In the genomic region with DNA sequence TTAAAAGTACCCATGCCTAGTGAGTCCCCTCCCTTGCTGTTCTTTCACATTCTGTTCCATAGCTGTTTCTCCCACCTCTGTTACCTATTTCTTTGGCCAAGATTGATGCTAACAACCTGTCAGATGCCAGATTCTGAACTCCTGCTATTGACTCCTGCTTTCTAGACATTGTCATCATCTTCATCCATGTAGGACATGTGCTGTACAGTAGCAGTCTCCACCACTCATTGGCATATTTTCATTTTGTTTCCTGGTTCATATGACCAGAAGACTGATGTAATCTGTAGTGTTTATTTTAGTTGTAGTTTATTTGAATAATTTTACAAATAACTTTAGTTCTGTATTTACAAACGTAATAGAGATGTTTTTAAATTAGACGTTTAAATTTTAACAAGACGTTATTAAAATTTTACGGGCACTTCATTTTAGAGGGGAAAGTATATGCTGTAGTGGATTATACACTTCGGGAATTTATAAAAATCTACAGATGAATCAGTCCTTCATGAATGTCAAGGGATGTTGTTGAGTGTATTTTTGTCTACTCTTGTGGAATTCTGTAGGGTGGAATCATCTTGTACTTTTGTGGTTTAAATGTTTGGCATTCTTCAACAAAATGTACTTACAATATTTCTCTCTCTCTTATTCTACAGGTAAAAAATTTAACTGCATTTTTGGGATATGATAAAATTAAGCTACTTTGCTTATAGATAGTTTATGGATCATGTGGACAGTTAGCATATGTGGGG, we compare ENCODE assay signal across 22 cellular contexts.
"Had no signal": no experiment of that assay in that cellular context is flagged by ENCODE, and none has a peak within 500 bp of the region (broad histone marks: within the 10 kb centered on the region; RNA-seq: fewer than 3 reads in every experiment).

No MANE protein-coding gene starts in this region.

- ATAC-seq: activated CD8-positive, alpha-beta T cell treated with anti-CD3 and anti-CD28 coated beads, Interleukin-2, amount 10 ng/mL, durations not matched to agents 7 days and 5 days; foreskin keratinocyte; left ventricle myocardium superior; natural killer cell; stimulated activated effector memory CD8-positive, alpha-beta T cell treated with anti-CD3 and anti-CD28 coated beads, Interleukin-12 subunit alpha, Interleukin-12 subunit beta, amount 100 ng/mL, for 72 hours had no signal

- H3K36me3 ChIP-seq: prostate gland had no signal

- H3K4me3 Mint-ChIP-seq: activated CD8-positive, alpha-beta T cell treated with anti-CD3 and anti-CD28 coated beads, Interleukin-2, amount 10 ng/mL, durations not matched to agents 7 days and 5 days; activated T-helper 1 cell treated with anti-CD3 and anti-CD28 coated beads, Interleukin-12 subunit alpha, Interleukin-12 subunit beta, Interleukin-2, Interleukin-4 antibody, amounts not matched to agents 30 ng/mL and 10 ng/mL and 1 ng/mL, durations not matched to agents 14 hours and 24 hours and 36 hours; dendritic cell treated with granulocyte-macrophage colony-stimulating factor and Interleukin-4, amounts not matched to agents 40 ng/mL and 50 ng/mL, for 4 days; mesothelial cell of epicardium; natural killer cell; stimulated activated effector memory CD8-positive, alpha-beta T cell treated with anti-CD3 and anti-CD28 coated beads, Interleukin-12 subunit alpha, Interleukin-12 subunit beta, amount 100 ng/mL, for 72 hours had no signal

- H3K27ac ChIP-seq: ascending aorta, foreskin keratinocyte, prostate gland, transverse colon, WERI-Rb-1 had no signal

- H3K9me3 ChIP-seq: ascending aorta, prostate gland, transverse colon had no signal

- DNase-seq: activated CD4-positive, alpha-beta T cell treated with anti-CD3 and anti-CD28 coated beads for 1 hour; activated CD4-positive, alpha-beta T cell treated with anti-CD3 and anti-CD28 coated beads, Interleukin-2, amount 50 U/mL, for 1 hour; activated CD8-positive, alpha-beta T cell treated with anti-CD3 and anti-CD28 coated beads, Interleukin-2, amount 10 ng/mL, durations not matched to agents 7 days and 5 days; activated gamma-delta T cell; activated naive CD4-positive, alpha-beta T cell treated with anti-CD3 and anti-CD28 coated beads, Interleukin-2, amount 50 U/mL, for 16 hours; cerebellar nuclear complex; effector CD4-positive, alpha-beta T cell; erythroblast; left ventricle myocardium superior; mammary epithelial cell; natural killer cell; stimulated activated CD4-positive, alpha-beta T cell treated with anti-CD3 and anti-CD28 coated beads, Interleukin-2, amount 100 ng/mL, for 24 hours; T-helper 1 cell; transverse colon; WERI-Rb-1 had no signal

- H3K9me3 Mint-ChIP-seq: activated T-helper 1 cell treated with anti-CD3 and anti-CD28 coated beads, Interleukin-12 subunit alpha, Interleukin-12 subunit beta, Interleukin-2, Interleukin-4 antibody, amounts not matched to agents 30 ng/mL and 10 ng/mL and 1 ng/mL, durations not matched to agents 14 hours and 24 hours and 36 hours; dendritic cell treated with granulocyte-macrophage colony-stimulating factor and Interleukin-4, amounts not matched to agents 40 ng/mL and 50 ng/mL, for 4 days; natural killer cell; stimulated activated effector memory CD8-positive, alpha-beta T cell treated with anti-CD3 and anti-CD28 coated beads, Interleukin-12 subunit alpha, Interleukin-12 subunit beta, amount 100 ng/mL, for 72 hours had no signal

- H3K27me3 ChIP-seq: ascending aorta, foreskin keratinocyte, transverse colon had no signal

- H3K4me1 Mint-ChIP-seq: mesothelial cell of epicardium; natural killer cell; stimulated activated effector memory CD8-positive, alpha-beta T cell treated with anti-CD3 and anti-CD28 coated beads, Interleukin-12 subunit alpha, Interleukin-12 subunit beta, amount 100 ng/mL, for 72 hours had no signal

- H3K27ac Mint-ChIP-seq: activated CD8-positive, alpha-beta T cell treated with anti-CD3 and anti-CD28 coated beads, Interleukin-2, amount 10 ng/mL, durations not matched to agents 7 days and 5 days; activated T-helper 1 cell treated with anti-CD3 and anti-CD28 coated beads, Interleukin-12 subunit alpha, Interleukin-12 subunit beta, Interleukin-2, Interleukin-4 antibody, amounts not matched to agents 30 ng/mL and 10 ng/mL and 1 ng/mL, durations not matched to agents 14 hours and 24 hours and 36 hours; dendritic cell treated with granulocyte-macrophage colony-stimulating factor and Interleukin-4, amounts not matched to agents 40 ng/mL and 50 ng/mL, for 4 days; mesothelial cell of epicardium; natural killer cell; stimulated activated effector memory CD8-positive, alpha-beta T cell treated with anti-CD3 and anti-CD28 coated beads, Interleukin-12 subunit alpha, Interleukin-12 subunit beta, amount 100 ng/mL, for 72 hours had no signal

- H3K27me3 Mint-ChIP-seq: dendritic cell treated with granulocyte-macrophage colony-stimulating factor and Interleukin-4, amounts not matched to agents 40 ng/mL and 50 ng/mL, for 4 days had no signal

- H3K4me1 ChIP-seq: ascending aorta, foreskin keratinocyte, prostate gland, transverse colon had no signal

- H3K4me3 ChIP-seq: ascending aorta, prostate gland, transverse colon had no signal
